ENCODE assay signal across 12 cellular contexts in genomic region chr5:143506881-143507552, GRCh38.
DNase-seq lines count a peak whose midpoint lies in the region; ATAC-seq, FAIRE-seq and TF ChIP-seq lines count a peak whose summit lies in the region.
"Had no signal": no experiment of that assay in that cellular context is flagged by ENCODE, and none has a peak within 500 bp of the region (broad histone marks: within the 10 kb centered on the region; RNA-seq: fewer than 3 reads in every experiment).

No MANE protein-coding gene starts in this region.

- peak overlapping the region; percentile 39 to 51 for H3K27ac ChIP-seq in left lung
- H3K27ac ChIP-seq: 22Rv1 had no signal

- intact Hi-C loops in left lung (cut with DNase I), result no loop called here
- intact Hi-C loops in activated T-helper 2 cell treated with anti-CD3 and anti-CD28 coated beads, Interferon-gamma antibody, Interleukin-2, Interleukin-4, amounts not matched to agents 10 μg/mL and 5 μg/mL and 100 μg/mL, durations not matched to agents 14 hours and 24 hours and 36 hours (cut with micrococcal nuclease), result no loop called here

- no peaks in the 10 kb centered on the region for H3K36me3 ChIP-seq in left lung

- no peak overlapping the region for H3K27ac Mint-ChIP-seq in activated T-helper 2 cell treated with anti-CD3 and anti-CD28 coated beads, Interferon-gamma antibody, Interleukin-2, Interleukin-4, amounts not matched to agents 10 μg/mL and 5 μg/mL and 100 μg/mL, durations not matched to agents 14 hours and 24 hours and 36 hours

- DNase-seq in NCI-H2196 (lab: John Stamatoyannopoulos, UW; ENCODE audit: unreplicated experiment) (peak; percentile 2), NCI-H2196 treated with DMSO at 0.1 percent for 48 hours (lab: John Stamatoyannopoulos, UW; ENCODE audit: unreplicated experiment) (no peak), cerebellum (ENCODE audit: low spot score) (peak; percentile 21), left lung (no peak), urothelium cell line (ENCODE audit: low spot score) (peak; percentile 45), NCI-H1105 (lab: John Stamatoyannopoulos, UW) (no peak)
- no peak for DNase-seq in activated T-helper 2 cell treated with anti-CD3 and anti-CD28 coated beads, Interferon-gamma antibody, Interleukin-2, Interleukin-4, amounts not matched to agents 10 μg/mL and 5 μg/mL and 100 μg/mL, durations not matched to agents 14 hours and 24 hours and 36 hours (ENCODE audit: low spot score)
- DNase-seq: activated gamma-delta T cell treated with Interleukin-2 at 50 U/mL for 16 hours; NCI-H1048; stimulated activated CD4-positive, alpha-beta T cell treated with anti-CD3 and anti-CD28 coated beads, Interleukin-4, amount 100 ng/mL, for 4 hours had no signal

- no peak for FAIRE-seq in urothelium cell line (lab: Jason Lieb, UNC)

- H3K4me1 ChIP-seq in left lung, result peaks cover 8 to 14% of the 10 kb centered on the region in 2 donors

- H3K9me3 Mint-ChIP-seq in activated T-helper 2 cell treated with anti-CD3 and anti-CD28 coated beads, Interferon-gamma antibody, Interleukin-2, Interleukin-4, amounts not matched to agents 10 μg/mL and 5 μg/mL and 100 μg/mL, durations not matched to agents 14 hours and 24 hours and 36 hours, result peaks cover 11% of the 10 kb centered on the region

- H3K4me1 Mint-ChIP-seq in activated T-helper 2 cell treated with anti-CD3 and anti-CD28 coated beads, Interferon-gamma antibody, Interleukin-2, Interleukin-4, amounts not matched to agents 10 μg/mL and 5 μg/mL and 100 μg/mL, durations not matched to agents 14 hours and 24 hours and 36 hours (ENCODE audit: low read depth), result peaks cover 9% of the 10 kb centered on the region

- no peaks in the 10 kb centered on the region for H3K36me3 Mint-ChIP-seq in activated T-helper 2 cell treated with anti-CD3 and anti-CD28 coated beads, Interferon-gamma antibody, Interleukin-2, Interleukin-4, amounts not matched to agents 10 μg/mL and 5 μg/mL and 100 μg/mL, durations not matched to agents 14 hours and 24 hours and 36 hours (ENCODE audit: low read depth)

- no peak overlapping the region for H3K4me3 ChIP-seq in left lung

- H3K27me3 ChIP-seq in left lung, result no peaks in the 10 kb centered on the region

- H3K4me3 Mint-ChIP-seq in activated T-helper 2 cell treated with anti-CD3 and anti-CD28 coated beads, Interferon-gamma antibody, Interleukin-2, Interleukin-4, amounts not matched to agents 10 μg/mL and 5 μg/mL and 100 μg/mL, durations not matched to agents 14 hours and 24 hours and 36 hours (ENCODE audit: low read depth), result no peak overlapping the region

- no peaks in the 10 kb centered on the region for H3K9me3 ChIP-seq in left lung

- no peaks in the 10 kb centered on the region for H3K27me3 Mint-ChIP-seq in activated T-helper 2 cell treated with anti-CD3 and anti-CD28 coated beads, Interferon-gamma antibody, Interleukin-2, Interleukin-4, amounts not matched to agents 10 μg/mL and 5 μg/mL and 100 μg/mL, durations not matched to agents 14 hours and 24 hours and 36 hours (ENCODE audit: low read depth)

- TF ChIP-seq CTCF in left lung (IDR thresholded peaks at IDR 0.05), result no peak

- peak; percentile 97 for ATAC-seq in left lung
- ATAC-seq in HG03520 (IDR thresholded peaks at IDR 0.05; ENCODE audit: unreplicated experiment), result no peak

Comparison
In these comparisons a context has a peak if more than half of its experiments do, and no peak if none do; other contexts are left out.
1. DNase-seq: peak in NCI-H2196 (single experiment), cerebellum (single experiment) and urothelium cell line (single experiment); none in NCI-H2196 treated with DMSO at 0.1 percent for 48 hours (single experiment), left lung (0 of 2), NCI-H1105 (single experiment) and activated T-helper 2 cell treated with anti-CD3 and anti-CD28 coated beads, Interferon-gamma antibody, Interleukin-2, Interleukin-4, amounts not matched to agents 10 μg/mL and 5 μg/mL and 100 μg/mL, durations not matched to agents 14 hours and 24 hours and 36 hours (single experiment).